8 cellular contexts compared by ENCODE assay signal in the genomic region with DNA sequence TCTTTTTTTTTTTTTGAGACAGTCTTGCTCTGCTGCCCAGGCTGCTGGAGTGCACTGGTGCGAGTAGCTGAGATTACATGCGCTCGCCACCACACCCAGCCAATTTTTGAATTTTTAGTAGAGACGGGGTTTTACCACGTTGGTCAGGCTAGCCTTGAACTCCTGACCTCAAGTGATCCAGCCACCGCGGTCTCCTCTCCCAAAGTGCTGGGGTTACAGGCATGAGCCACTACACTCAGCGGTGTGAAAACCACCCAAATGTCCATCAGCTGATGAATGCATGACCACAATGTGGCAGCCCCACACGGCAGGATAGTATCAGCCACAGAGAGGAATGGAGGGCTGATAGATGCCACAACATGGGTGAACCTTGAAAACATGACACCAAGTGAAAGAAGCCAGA. TPM values are rescaled to one million over a fixed set of nuclear protein-coding genes. Genes with fewer than 3 reads are reported as not detected.
A peak's percentile ranks its signal among the peaks of the same experiment; 100 is the strongest.
DNase-seq lines count a peak whose midpoint lies in the region; ATAC-seq and TF ChIP-seq lines count a peak whose summit lies in the region.

No MANE protein-coding gene starts in this region.

- no peak for TF ChIP-seq CTCF in natural killer cell (IDR thresholded peaks at IDR 0.05)

- no peaks in the 10 kb centered on the region for H3K36me3 Mint-ChIP-seq in natural killer cell

- no peaks in the 10 kb centered on the region for H3K9me3 Mint-ChIP-seq in natural killer cell

- DNase-seq in natural killer cell, result peak; percentile 63
- no peak for DNase-seq in HuH-7.5 (ENCODE audit: low spot score)
- no peak for DNase-seq in NCI-H1436 treated with DMSO at 0.1 percent for 48 hours (lab: John Stamatoyannopoulos, UW)
- no peak for DNase-seq in left colon
- no peak for DNase-seq in cardiac septum (ENCODE audit: low spot score)

- no peak for TF ChIP-seq POLR2A in GM18505 (IDR thresholded peaks at IDR 0.05; ENCODE audit: borderline replicate concordance, extremely low read depth, insufficient read depth, insufficient read length)
- TF ChIP-seq POLR2A in Raji (IDR thresholded peaks at IDR 0.05; ENCODE audit: insufficient read depth, low read depth, low read length), result peak; percentile 33; the same call in 1 of the 2 replicates

- peak; percentile 35 for ATAC-seq in GM18505 (IDR thresholded peaks at IDR 0.05; ENCODE audit: unreplicated experiment)
- peak; percentile 55 for ATAC-seq in HG02588 (IDR thresholded peaks at IDR 0.05; ENCODE audit: unreplicated experiment)
- peak; percentile 70 to 87 (median 74) for ATAC-seq in natural killer cell
- no peak for ATAC-seq in left colon

- intact Hi-C loops in natural killer cell (cut with micrococcal nuclease), result loop anchor here (1.0 to 5.0 kb wide), 3 partner anchors 17 to 102 kb away; no protein-coding TSS in a partner anchor
- intact Hi-C loops in left colon (cut with DNase I, micrococcal nuclease), result no loop called here
- intact Hi-C loops in cardiac septum (cut with DNase I), result no loop called here

- H3K4me3 Mint-ChIP-seq in natural killer cell, result peak overlapping the region; percentile 62

- peaks cover 0 to 8% of the 10 kb centered on the region in 2 donors for H3K27me3 Mint-ChIP-seq in natural killer cell (ENCODE audit: low read depth in 2 of 2)

- H3K4me1 Mint-ChIP-seq in natural killer cell, result peaks cover 12 to 36% of the 10 kb centered on the region in 2 donors

- H3K27ac Mint-ChIP-seq in natural killer cell, result peak overlapping the region; percentile 69 to 79

RNA-seq across cellular contexts. Expression of gene P2RX5, which starts 2.1 kb away (rescaled TPM):
- total RNA-seq in natural killer cell (10 to 100 TPM in 1 of 3 donors, 1 to 10 TPM in 2; 7.8 to 15.4 (median 9.2) TPM), left colon (1 to 10 TPM; 1.6 to 2.6 TPM), cardiac septum (37.9 TPM)

RNA-seq across cellular contexts. Expression of gene EMC6, which starts 25.2 kb away (rescaled TPM):
- total RNA-seq in natural killer cell (10 to 100 TPM; 29.3 to 34.7 (median 32.1) TPM), left colon (10 to 100 TPM; 29.7 to 36.0 TPM), cardiac septum (54.0 TPM)

RNA-seq across cellular contexts. Expression of gene TAX1BP3, which starts 25.5 kb away (rescaled TPM):
- total RNA-seq in natural killer cell, result 10 to 100 TPM; 15.1 to 17.0 (median 16.3) TPM
- total RNA-seq in left colon, result 100 to 1,000 TPM; 231 to 293 TPM
- total RNA-seq in cardiac septum, result 158 TPM

RNA-seq across cellular contexts. Expression of gene HASPIN, which starts 29.9 kb away (rescaled TPM):
- total RNA-seq in natural killer cell (under 1 TPM; 0.33 to 0.79 (median 0.70) TPM), left colon (1 to 10 TPM; 1.1 to 2.6 TPM), cardiac septum (0.30 TPM)

RNA-seq across cellular contexts. Expression of gene CTNS, which starts 57.3 kb away (rescaled TPM):
- total RNA-seq in natural killer cell, result 10 to 100 TPM in 1 of 3 donors, 1 to 10 TPM in 2; 7.6 to 24.2 (median 9.6) TPM
- total RNA-seq in left colon, result 1 to 10 TPM; 7.7 to 8.0 TPM
- 6.4 TPM for total RNA-seq in cardiac septum
